28 cellular contexts compared by ENCODE assay signal in the genomic region with DNA sequence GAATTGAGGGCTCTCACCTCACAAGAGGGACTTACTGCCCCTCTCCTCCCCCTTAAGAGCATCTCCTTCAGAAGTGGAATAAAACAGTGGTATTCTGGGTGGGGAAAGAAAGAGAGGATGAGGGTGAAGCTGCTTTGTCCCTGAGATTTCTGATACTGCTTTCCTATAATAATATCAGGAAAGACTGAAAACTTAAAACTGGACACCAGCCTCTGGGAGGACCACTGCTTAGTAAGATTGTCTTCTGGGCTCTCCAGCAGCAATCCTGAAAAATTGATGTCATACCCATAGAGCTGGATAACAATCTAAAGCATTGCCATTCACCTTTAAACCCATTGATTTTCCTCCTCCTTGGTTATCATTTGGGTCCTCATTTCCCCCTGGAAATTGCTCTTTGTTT. TPM values are rescaled to one million over a fixed set of nuclear protein-coding genes. Genes with fewer than 3 reads are reported as not detected.
"Had no signal": no experiment of that assay in that cellular context is flagged by ENCODE, and none has a peak within 500 bp of the region (broad histone marks: within the 10 kb centered on the region; RNA-seq: fewer than 3 reads in every experiment).

No MANE protein-coding gene starts in this region.

- ATAC-seq: left lung; lower lobe of right lung; naive thymus-derived CD8-positive, alpha-beta T cell; sciatic nerve; stimulated activated naive B cell treated with anti-CD40 and anti-IgM and Interleukin-4, amounts not matched to agents 10 μg/mL and 1 μg/mL and 100 μg/mL, for 72 hours; stimulated activated naive CD8-positive, alpha-beta T cell treated with anti-CD3 and anti-CD28 coated beads, Interleukin-15, Interleukin-2, amounts not matched to agents 100 U/mL and 50 U/mL, for 24 hours; upper lobe of right lung had no signal

- H3K4me3 ChIP-seq: hepatocyte, left lung, lower lobe of right lung, ovary, right atrium auricular region, skin epidermis, stomach, thyroid gland, transverse colon, upper lobe of right lung had no signal

- H2AFZ ChIP-seq: hepatocyte had no signal

- H3K27ac ChIP-seq: hepatocyte, left lung, lower lobe of right lung, ovary, right atrium auricular region, skin epidermis, stomach, testis, thyroid gland, transverse colon, upper lobe of right lung had no signal

- H3K36me3 ChIP-seq: left lung, lower lobe of right lung, ovary, right atrium auricular region, stomach, thyroid gland, transverse colon, upper lobe of right lung had no signal

- H3K9me3 ChIP-seq: left lung, lower lobe of right lung, ovary, right atrium auricular region, stomach, testis, thyroid gland, transverse colon, upper lobe of right lung had no signal

- H3K79me2 ChIP-seq: hepatocyte had no signal

- DNase-seq: islet precursor cell; left lung; lower lobe of right lung; mammary epithelial cell; mesenchymal stem cell; naive thymus-derived CD8-positive, alpha-beta T cell; ovary; stimulated activated CD4-positive, alpha-beta T cell treated with anti-CD3 and anti-CD28 coated beads, Interleukin-12 subunit alpha, Interleukin-12 subunit beta, amount 100 ng/mL, for 4 hours; stimulated activated CD4-positive, alpha-beta T cell treated with anti-CD3 and anti-CD28 coated beads, Interleukin-15, amount 100 ng/mL, for 24 hours; stimulated activated CD4-positive, alpha-beta T cell treated with anti-CD3 and anti-CD28 coated beads, Interleukin-2, amount 100 ng/mL, for 24 hours; stimulated activated CD4-positive, alpha-beta T cell treated with anti-CD3 and anti-CD28 coated beads, Interleukin-4, amount 100 ng/mL, for 1 hour; stimulated activated naive B cell treated with anti-CD40 and anti-IgM and Interleukin-4, amounts not matched to agents 10 μg/mL and 1 μg/mL and 100 μg/mL, for 72 hours; stimulated activated naive CD8-positive, alpha-beta T cell treated with anti-CD3 and anti-CD28 coated beads, Interleukin-15, Interleukin-2, amounts not matched to agents 100 U/mL and 50 U/mL, for 24 hours; testis; thyroid gland; transverse colon; upper lobe of right lung had no signal

- H3K4me1 ChIP-seq: left lung, upper lobe of right lung had no signal

- H3K4me2 ChIP-seq: hepatocyte had no signal

- FAIRE-seq: urothelium cell line had no signal

- H3K27me3 ChIP-seq: ovary, testis had no signal

RNA-seq across cellular contexts. Expression of gene HOXD4, which starts 4.7 kb away (rescaled TPM):
- total RNA-seq: liver; mammary epithelial cell; naive thymus-derived CD8-positive, alpha-beta T cell; progenitor cell of endocrine pancreas; pulmonary artery endothelial cell had no signal
- polyA plus RNA-seq: hepatocyte; liver; mammary epithelial cell; naive thymus-derived CD8-positive, alpha-beta T cell; neural cell had no signal

RNA-seq across cellular contexts. Expression of gene HOXD3, which starts 10.5 kb away (rescaled TPM):
- total RNA-seq: liver; mammary epithelial cell; naive thymus-derived CD8-positive, alpha-beta T cell; progenitor cell of endocrine pancreas; pulmonary artery endothelial cell; right atrium auricular region had no signal
- polyA plus RNA-seq: hepatocyte; liver; mammary epithelial cell; naive thymus-derived CD8-positive, alpha-beta T cell; neural cell had no signal

RNA-seq across cellular contexts. Expression of gene HOXD8, which starts 17.1 kb away (rescaled TPM):
- total RNA-seq: naive thymus-derived CD8-positive, alpha-beta T cell; progenitor cell of endocrine pancreas; pulmonary artery endothelial cell had no signal
- polyA plus RNA-seq: hepatocyte; mammary epithelial cell; naive thymus-derived CD8-positive, alpha-beta T cell; neural cell had no signal

RNA-seq across cellular contexts. Expression of gene HOXD9, which starts 24.1 kb away (rescaled TPM):
- total RNA-seq: liver; mammary epithelial cell; naive thymus-derived CD8-positive, alpha-beta T cell; progenitor cell of endocrine pancreas; pulmonary artery endothelial cell had no signal
- polyA plus RNA-seq: mammary epithelial cell; naive thymus-derived CD8-positive, alpha-beta T cell; neural cell had no signal

RNA-seq across cellular contexts. Expression of gene HOXD10, which starts 30.1 kb away (rescaled TPM):
- total RNA-seq: liver; lower lobe of right lung; mammary epithelial cell; mucosa of gallbladder; naive thymus-derived CD8-positive, alpha-beta T cell; progenitor cell of endocrine pancreas; pulmonary artery endothelial cell; right atrium auricular region had no signal
- polyA plus RNA-seq: liver; mammary epithelial cell; naive thymus-derived CD8-positive, alpha-beta T cell; neural cell; stomach had no signal
